ENCODE assay signal across 21 cellular contexts in the genomic region with DNA sequence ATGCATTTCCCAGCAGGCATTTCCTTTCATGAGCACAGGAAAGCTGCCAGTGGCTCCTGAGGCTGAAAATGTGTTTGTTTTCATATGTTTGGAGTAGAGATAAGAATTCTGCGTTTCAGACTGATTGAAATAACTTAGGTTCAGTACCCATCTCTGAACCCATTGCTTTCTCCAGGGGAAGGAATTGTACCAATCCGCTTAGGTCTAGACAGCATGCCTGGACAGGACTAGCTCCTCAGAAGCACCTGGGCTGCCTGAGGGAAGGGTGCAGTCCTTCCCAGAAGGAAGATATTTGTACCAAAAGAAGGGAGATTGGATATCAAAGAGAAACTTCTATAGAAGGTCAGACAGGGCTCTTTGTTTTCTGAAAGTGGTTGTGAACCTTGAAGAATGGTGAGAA.
"Had no signal": no experiment of that assay in that cellular context is flagged by ENCODE, and none has a peak within 500 bp of the region (broad histone marks: within the 10 kb centered on the region; RNA-seq: fewer than 3 reads in every experiment).

No MANE protein-coding gene starts in this region.

- H3K4me1 Mint-ChIP-seq: activated naive CD8-positive, alpha-beta T cell treated with anti-CD3 and anti-CD28 coated beads, Interleukin-2, amount 50 U/mL, for 24 hours had no signal

- H3K36me3 Mint-ChIP-seq: activated naive CD4-positive, alpha-beta T cell treated with anti-CD3 and anti-CD28 coated beads, Interleukin-2, amount 50 U/mL, for 72 hours; brain; WTC11 had no signal

- H3K27me3 ChIP-seq: ascending aorta had no signal

- H3K9me3 ChIP-seq: ascending aorta had no signal

- H3K27ac ChIP-seq: ascending aorta had no signal

- H3K4me3 ChIP-seq: ascending aorta had no signal

- H3K4me3 Mint-ChIP-seq: activated naive CD8-positive, alpha-beta T cell treated with anti-CD3 and anti-CD28 coated beads, Interleukin-2, amount 50 U/mL, for 24 hours; activated T-cell treated with anti-CD3 and anti-CD28 coated beads, Interleukin-2, amount 50 U/mL, for 4 hours; brain; T-helper 1 cell treated with Interleukin-12 subunit alpha and Interleukin-12 subunit beta and Interleukin-4 antibody, amounts not matched to agents 30 μg/mL and 1 μg/mL, for 36 hours; WTC11 had no signal

- H3K9me3 Mint-ChIP-seq: activated T-cell treated with anti-CD3 and anti-CD28 coated beads, Interleukin-2, amount 50 U/mL, for 4 hours; T-helper 1 cell treated with Interleukin-12 subunit alpha and Interleukin-12 subunit beta and Interleukin-4 antibody, amounts not matched to agents 30 μg/mL and 1 μg/mL, for 36 hours; WTC11 had no signal

- H3K36me3 ChIP-seq: ascending aorta had no signal

- H3K27me3 Mint-ChIP-seq: activated naive CD8-positive, alpha-beta T cell treated with anti-CD3 and anti-CD28 coated beads, Interleukin-2, amount 50 U/mL, for 24 hours; brain had no signal

- H3K27ac Mint-ChIP-seq: activated naive CD4-positive, alpha-beta T cell treated with anti-CD3 and anti-CD28 coated beads, Interleukin-2, amount 50 U/mL, for 72 hours; activated naive CD8-positive, alpha-beta T cell treated with anti-CD3 and anti-CD28 coated beads, Interleukin-2, amount 50 U/mL, for 24 hours; brain; T-helper 1 cell treated with Interleukin-12 subunit alpha and Interleukin-12 subunit beta and Interleukin-4 antibody, amounts not matched to agents 30 μg/mL and 1 μg/mL, for 36 hours; WTC11 had no signal

- DNase-seq: activated CD4-positive, alpha-beta T cell treated with anti-CD3 and anti-CD28 coated beads for 48 hours; activated CD4-positive, alpha-beta T cell treated with anti-CD3 and anti-CD28 coated beads, Interleukin-2, amount 50 U/mL, for 4 hours; activated CD4-positive, CD25-positive, alpha-beta regulatory T cell treated with anti-CD3 and anti-CD28 coated beads, Interleukin-2, amount 50 U/mL, for 72 hours; activated effector memory CD4-positive, alpha-beta T cell treated with anti-CD3 and anti-CD28 coated beads, Interleukin-2, amount 50 U/mL, for 16 hours; activated naive CD4-positive, alpha-beta T cell treated with Interleukin-2 at 50 U/mL for 16 hours; activated naive CD8-positive, alpha-beta T cell treated with anti-CD3 and anti-CD28 coated beads, Interleukin-2, amount 50 U/mL, for 24 hours; activated T-cell treated with anti-CD3 and anti-CD28 coated beads, Interleukin-2, amount 50 U/mL, for 4 hours; amniotic stem cell; MM.1S; NCI-H1105; NCI-H1436; NCI-H1694 treated with DMSO at 0.1 percent for 48 hours; NCI-H510A treated with DMSO at 0.1 percent for 48 hours; NK-92 treated with Interleukin-12 subunit alpha and Interleukin-12 subunit beta, amount 100 ng/mL, for 24 hours; OCI-M1; SHP77 treated with DMSO at 0.1 percent for 48 hours had no signal

- H3K4me1 ChIP-seq: ascending aorta had no signal
